ENCODE assay signal across 3 cellular contexts in the genomic region with DNA sequence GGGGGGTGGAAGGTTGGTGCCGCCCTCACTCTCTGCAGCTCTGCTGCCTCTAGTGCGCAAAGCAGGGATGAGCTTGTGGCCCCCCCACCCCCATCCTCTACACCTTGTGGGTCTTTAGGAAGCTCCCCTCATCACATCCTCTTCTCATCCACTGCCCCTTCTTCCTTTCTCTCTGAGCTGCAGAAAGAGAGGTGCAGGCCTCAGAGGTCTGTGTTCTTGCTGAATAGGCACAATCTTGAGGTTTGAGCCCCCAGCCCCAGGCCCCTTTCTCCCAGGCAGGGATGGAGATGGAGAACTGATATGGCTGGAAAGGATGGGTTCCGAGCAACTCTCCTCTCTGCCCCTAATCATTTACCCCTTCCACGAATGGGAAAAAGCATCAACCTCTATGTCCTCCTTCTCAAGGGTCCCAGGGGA.
TF ChIP-seq lines count a peak whose summit lies in the region.

No MANE protein-coding gene starts in this region.

TF ChIP-seq in SK-N-SH, 30 proteins besides CTCF, POLR2A, EP300 and RAD21:
- TF ChIP-seq YY1 (IDR thresholded peaks at IDR 0.05; ENCODE audit: low read depth) = no peak
- TF ChIP-seq SMC3 (IDR thresholded peaks at IDR 0.05; ENCODE audit: low read depth, low read length) = no peak
- no peak for TF ChIP-seq RFX5 (IDR thresholded peaks at IDR 0.05; ENCODE audit: low read length)
- TF ChIP-seq TAF1 (IDR thresholded peaks at IDR 0.05; ENCODE audit: borderline replicate concordance, low read depth, low read length) = no peak
- no peak for TF ChIP-seq POLR2AphosphoS5 (IDR thresholded peaks at IDR 0.05; ENCODE audit: low read depth, low read length)
- no peak for TF ChIP-seq JUND (IDR thresholded peaks at IDR 0.05)
- TF ChIP-seq, protein P1, sequence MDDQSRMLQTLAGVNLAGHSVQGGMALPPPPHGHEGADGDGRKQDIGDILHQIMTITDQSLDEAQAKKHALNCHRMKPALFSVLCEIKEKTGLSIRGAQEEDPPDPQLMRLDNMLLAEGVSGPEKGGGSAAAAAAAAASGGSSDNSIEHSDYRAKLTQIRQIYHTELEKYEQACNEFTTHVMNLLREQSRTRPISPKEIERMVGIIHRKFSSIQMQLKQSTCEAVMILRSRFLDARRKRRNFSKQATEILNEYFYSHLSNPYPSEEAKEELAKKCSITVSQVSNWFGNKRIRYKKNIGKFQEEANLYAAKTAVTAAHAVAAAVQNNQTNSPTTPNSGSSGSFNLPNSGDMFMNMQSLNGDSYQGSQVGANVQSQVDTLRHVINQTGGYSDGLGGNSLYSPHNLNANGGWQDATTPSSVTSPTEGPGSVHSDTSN (IDR thresholded peaks at IDR 0.05) = no peak

TF ChIP-seq in SK-N-SH treated with all-trans-retinoic acid at 6 μM for 48 hours, 23 proteins besides CTCF, POLR2A, EP300 and RAD21:
- TF ChIP-seq ISL1 (CRISPR knock-in tag; IDR thresholded peaks at IDR 0.05) (no peak), SNAI2 (CRISPR knock-in tag; IDR thresholded peaks at IDR 0.05) (no peak)
- TF ChIP-seq, protein P2, sequence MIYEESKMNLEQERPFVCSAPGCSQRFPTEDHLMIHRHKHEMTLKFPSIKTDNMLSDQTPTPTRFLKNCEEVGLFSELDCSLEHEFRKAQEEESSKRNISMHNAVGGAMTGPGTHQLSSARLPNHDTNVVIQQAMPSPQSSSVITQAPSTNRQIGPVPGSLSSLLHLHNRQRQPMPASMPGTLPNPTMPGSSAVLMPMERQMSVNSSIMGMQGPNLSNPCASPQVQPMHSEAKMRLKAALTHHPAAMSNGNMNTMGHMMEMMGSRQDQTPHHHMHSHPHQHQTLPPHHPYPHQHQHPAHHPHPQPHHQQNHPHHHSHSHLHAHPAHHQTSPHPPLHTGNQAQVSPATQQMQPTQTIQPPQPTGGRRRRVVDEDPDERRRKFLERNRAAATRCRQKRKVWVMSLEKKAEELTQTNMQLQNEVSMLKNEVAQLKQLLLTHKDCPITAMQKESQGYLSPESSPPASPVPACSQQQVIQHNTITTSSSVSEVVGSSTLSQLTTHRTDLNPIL (CRISPR knock-in tag; IDR thresholded peaks at IDR 0.05; ENCODE audit: low read depth) = no peak
- TF ChIP-seq, protein P3, sequence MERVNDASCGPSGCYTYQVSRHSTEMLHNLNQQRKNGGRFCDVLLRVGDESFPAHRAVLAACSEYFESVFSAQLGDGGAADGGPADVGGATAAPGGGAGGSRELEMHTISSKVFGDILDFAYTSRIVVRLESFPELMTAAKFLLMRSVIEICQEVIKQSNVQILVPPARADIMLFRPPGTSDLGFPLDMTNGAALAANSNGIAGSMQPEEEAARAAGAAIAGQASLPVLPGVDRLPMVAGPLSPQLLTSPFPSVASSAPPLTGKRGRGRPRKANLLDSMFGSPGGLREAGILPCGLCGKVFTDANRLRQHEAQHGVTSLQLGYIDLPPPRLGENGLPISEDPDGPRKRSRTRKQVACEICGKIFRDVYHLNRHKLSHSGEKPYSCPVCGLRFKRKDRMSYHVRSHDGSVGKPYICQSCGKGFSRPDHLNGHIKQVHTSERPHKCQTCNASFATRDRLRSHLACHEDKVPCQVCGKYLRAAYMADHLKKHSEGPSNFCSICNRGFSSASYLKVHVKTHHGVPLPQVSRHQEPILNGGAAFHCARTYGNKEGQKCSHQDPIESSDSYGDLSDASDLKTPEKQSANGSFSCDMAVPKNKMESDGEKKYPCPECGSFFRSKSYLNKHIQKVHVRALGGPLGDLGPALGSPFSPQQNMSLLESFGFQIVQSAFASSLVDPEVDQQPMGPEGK (CRISPR knock-in tag; IDR thresholded peaks at IDR 0.05; ENCODE audit: borderline replicate concordance) = no peak

TF ChIP-seq in HEK293, 187 proteins besides CTCF, POLR2A, EP300 and RAD21:
- TF ChIP-seq ZNF701 (tag by site-specific recombination; IDR thresholded peaks at IDR 0.05) (no peak), YY1 (tag by site-specific recombination; IDR thresholded peaks at IDR 0.05) (no peak), ZNF366 (tag by site-specific recombination; conservative IDR thresholded peaks at IDR 0.05) (0 out of 2 replicates have a peak, but pooled peaks have one; percentile 13)
- TF ChIP-seq, protein P1 (CRISPR knock-in tag; IDR thresholded peaks at IDR 0.05) = no peak
